8 cellular contexts compared by ENCODE assay signal in the genomic region with DNA sequence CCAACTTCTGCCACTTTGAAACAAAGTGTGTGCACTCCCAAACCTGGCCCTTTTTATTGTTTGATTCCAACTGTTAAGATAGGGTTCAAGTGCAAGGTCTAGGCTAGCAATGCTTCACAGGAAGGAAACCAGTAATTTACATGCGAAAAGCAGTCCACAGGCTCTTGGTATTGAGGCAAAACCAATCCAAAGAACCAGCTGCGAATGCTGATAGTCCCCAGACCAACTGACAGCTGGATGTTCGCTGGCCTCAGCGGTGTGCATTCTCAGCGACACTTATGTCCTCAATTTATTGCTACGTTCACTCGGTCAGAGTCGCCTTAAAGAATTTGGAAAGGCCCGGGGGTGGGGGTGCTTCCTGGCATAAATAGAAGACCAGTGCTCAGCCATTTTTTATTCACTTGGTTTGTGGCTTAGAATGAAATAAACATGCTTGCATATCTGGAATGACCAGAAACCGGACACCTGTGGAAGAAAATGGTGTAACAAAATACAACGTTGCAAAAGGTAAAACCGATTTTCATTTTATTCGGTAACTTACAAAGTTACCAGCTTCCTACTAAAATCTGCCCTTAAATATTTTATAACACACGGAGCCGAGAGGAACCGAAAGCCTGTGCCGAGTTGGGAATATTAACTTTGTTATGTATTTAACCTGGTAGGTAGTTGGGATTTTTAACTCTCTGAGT. TPM values are rescaled to one million over a fixed set of nuclear protein-coding genes. Genes with fewer than 3 reads are reported as not detected.
DNase-seq lines count a peak whose midpoint lies in the region; ATAC-seq and TF ChIP-seq lines count a peak whose summit lies in the region.

No MANE protein-coding gene starts in this region.

- peak overlapping the region; percentile 95 for H3K4me3 Mint-ChIP-seq in CD4-positive, alpha-beta T cell

- CTCF ChIA-PET in CD4-positive, alpha-beta T cell (lab: Charles Lee), result interaction anchor here (0.6 kb wide), 1 partner anchor 16 kb away, joined by 3 read pairs; no protein-coding TSS in a partner anchor
- CTCF ChIA-PET in GM10248 (lab: Yijun Ruan, JAX), result no interaction called here

- peak; percentile 4 for ATAC-seq in CD4-positive, alpha-beta T cell (ENCODE audit: poor library complexity)
- ATAC-seq in GM21723 (IDR thresholded peaks at IDR 0.05; ENCODE audit: unreplicated experiment), result peak; percentile 17
- ATAC-seq in mucosa of descending colon, result no peak
- no peak for ATAC-seq in GM21423 (IDR thresholded peaks at IDR 0.05; ENCODE audit: unreplicated experiment)

- peak overlapping the region; percentile 92 for H3K27ac Mint-ChIP-seq in CD4-positive, alpha-beta T cell

- no peaks in the 10 kb centered on the region for H3K36me3 ChIP-seq in mucosa of descending colon (ENCODE audit: low read depth)

- no peaks in the 10 kb centered on the region for H3K9me3 Mint-ChIP-seq in CD4-positive, alpha-beta T cell

- no peak for TF ChIP-seq CTCF in CD4-positive, alpha-beta T cell (IDR thresholded peaks at IDR 0.05)
- no peak for TF ChIP-seq CTCF in mucosa of descending colon (IDR thresholded peaks at IDR 0.05)
- TF ChIP-seq CTCF in GM10248 (IDR thresholded peaks at IDR 0.05; ENCODE audit: control extremely low read depth, extremely low read depth, low read depth, missing control alignments), result no peak

- H3K4me1 ChIP-seq in mucosa of descending colon (ENCODE audit: low read depth), result peaks cover 59% of the 10 kb centered on the region

- no peaks in the 10 kb centered on the region for H3K9me3 ChIP-seq in CD4-positive, alpha-beta T cell (ENCODE audit: control insufficient read depth, low read length)
- no peaks in the 10 kb centered on the region for H3K9me3 ChIP-seq in mucosa of descending colon

- H3K36me3 Mint-ChIP-seq in CD4-positive, alpha-beta T cell (ENCODE audit: low read depth), result peaks cover 5% of the 10 kb centered on the region

- intact Hi-C loops in CD4-positive, alpha-beta T cell (cut with DNase I, micrococcal nuclease), result loop anchor here (5.0 to 10.0 kb wide), 7 partner anchors 33 to 375 kb away; partner anchors contain the start of genes IGHMBP2 (in 2 of the 2), MRPL21 (in 2 of the 2), PPP6R3 (in 1 of the 2) and TESMIN (in 1 of the 2)
- intact Hi-C loops in mucosa of descending colon (cut with DNase I, micrococcal nuclease), result no loop called here

- POLR2A ChIA-PET in CD4-positive, alpha-beta T cell (lab: Charles Lee), result interaction anchor here (1.1 kb wide), 1 partner anchor 15 kb away, joined by 3 read pairs; no protein-coding TSS in a partner anchor
- POLR2A ChIA-PET in GM10248 (lab: Yijun Ruan, JAX), result no interaction called here

- DNase-seq in CD4-positive, alpha-beta T cell, result no peak
- DNase-seq in SHP77 (lab: John Stamatoyannopoulos, UW), result peak; percentile 20 to 36
- DNase-seq in mucosa of descending colon, result peak in 1 of 3 donors; percentile 62
- no peak for DNase-seq in COR-L47 (lab: John Stamatoyannopoulos, UW)
- DNase-seq in GM10248 (ENCODE audit: extremely low spot score), result no peak

- H3K27me3 Mint-ChIP-seq in CD4-positive, alpha-beta T cell, result no peaks in the 10 kb centered on the region

- peak overlapping the region; percentile 88 for H3K27ac ChIP-seq in CD4-positive, alpha-beta T cell (ENCODE audit: low read depth, low read length)
- peak overlapping the region; percentile 94 for H3K27ac ChIP-seq in cingulate gyrus (ENCODE audit: low read depth, low read length)

- no peaks in the 10 kb centered on the region for H3K27me3 ChIP-seq in CD4-positive, alpha-beta T cell (ENCODE audit: control insufficient read depth, insufficient read depth, low read length)

- H3K4me1 Mint-ChIP-seq in CD4-positive, alpha-beta T cell (ENCODE audit: low read depth), result peaks cover 74% of the 10 kb centered on the region

- H3K4me3 ChIP-seq in mucosa of descending colon, result peak overlapping the region; percentile 94

RNA-seq across cellular contexts. Expression of gene CPT1A, which starts 1.6 kb away (rescaled TPM):
- total RNA-seq in CD4-positive, alpha-beta T cell, result 10 to 100 TPM; 11.3 to 13.2 TPM
- 100 to 1,000 TPM; 130 to 191 (median 144) TPM for total RNA-seq in mucosa of descending colon

Comparison
In these comparisons a context has a peak if more than half of its experiments do, and no peak if none do; other contexts are left out.
1. ATAC-seq: peak in CD4-positive, alpha-beta T cell (single experiment) and GM21723 (single experiment); none in mucosa of descending colon (single experiment) and GM21423 (single experiment).
2. DNase-seq: peak in SHP77 (2 of 2); none in CD4-positive, alpha-beta T cell (0 of 10), COR-L47 (single experiment) and GM10248 (single experiment).
3. RNA of gene CPT1A, which starts 1.6 kb away (total RNA-seq): 130 to 191 TPM in mucosa of descending colon; 11.3 to 13.2 TPM in CD4-positive, alpha-beta T cell; every median in the first group is over 4 times any median in the second.
4. intact Hi-C loops: an anchor here in CD4-positive, alpha-beta T cell (5.0 to 10.0 kb wide); none called in mucosa of descending colon.